ENCODE assay signal across 8 cellular contexts in genomic region chr4:48340276-48340904, GRCh38.
DNase-seq lines count a peak whose midpoint lies in the region; ATAC-seq and TF ChIP-seq lines count a peak whose summit lies in the region.

No MANE protein-coding gene starts in this region.

- ATAC-seq in GM21526 (IDR thresholded peaks at IDR 0.05; ENCODE audit: low FRiP score, unreplicated experiment): peak; percentile 5

- H3K4me3 ChIP-seq in iPS-20b (ENCODE audit: low read length) (peak overlapping the region; percentile 88), skin epidermis (peak overlapping the region; percentile 66 to 98 (median 90))

- no peaks in the 10 kb centered on the region for H3K27me3 ChIP-seq in iPS-20b (ENCODE audit: insufficient read depth, low read length)

- no peaks in the 10 kb centered on the region for H3K9me3 ChIP-seq in iPS-20b (ENCODE audit: insufficient read depth, low read depth, low read length)

- peak overlapping the region; percentile 81 for H3K9ac ChIP-seq in iPS-20b (ENCODE audit: low read depth, low read length)

- CTCF ChIA-PET in GM10248 (lab: Yijun Ruan, JAX): interaction anchor here (1.4 to 2.4 kb wide), 3 partner anchors 17 to 65 kb away, joined by 4 to 11 read pairs (median 10); no protein-coding TSS in a partner anchor

- H3K27ac ChIP-seq in C4-2B (peak overlapping the region; percentile 93), iPS-20b (ENCODE audit: low read length) (peak overlapping the region; percentile 12), skin epidermis (peak overlapping the region; percentile 1 to 99 (median 96))

- H3K36me3 ChIP-seq in iPS-20b (ENCODE audit: insufficient read depth, low read depth, low read length): no peaks in the 10 kb centered on the region

- DNase-seq in NOMO-1 treated with DMSO at 0.1 percent for 48 hours (lab: John Stamatoyannopoulos, UW; ENCODE audit: unreplicated experiment) (peak; percentile 71), astrocyte of the hippocampus (ENCODE audit: low read depth, low spot score) (peak; percentile 62), NCI-H1048 (lab: John Stamatoyannopoulos, UW) (no peak), GM10248 (ENCODE audit: extremely low spot score) (no peak)

- peaks cover 27% of the 10 kb centered on the region for H3K4me1 ChIP-seq in iPS-20b (ENCODE audit: insufficient read depth, low read length)

- POLR2A ChIA-PET in GM10248 (lab: Yijun Ruan, JAX): interaction anchor here (0.6 to 1.0 kb wide), 3 partner anchors 30 to 147 kb away, joined by 3 to 8 read pairs (median 3); no protein-coding TSS in a partner anchor

- TF ChIP-seq CTCF in C4-2B (conservative IDR thresholded peaks at IDR 0.05) (no peak), GM10248 (IDR thresholded peaks at IDR 0.05; ENCODE audit: control extremely low read depth, extremely low read depth, low read depth, missing control alignments) (no peak)

Comparison
In these comparisons a context has a peak if more than half of its experiments do, and no peak if none do; other contexts are left out.
1. H3K27ac ChIP-seq: peak in every context shown above with its lines; median percentile 96 in skin epidermis; 93 in C4-2B; 12 in iPS-20b.
2. DNase-seq: peak in NOMO-1 treated with DMSO at 0.1 percent for 48 hours (single experiment) and astrocyte of the hippocampus (single experiment); none in NCI-H1048 (single experiment) and GM10248 (single experiment).